ENCODE assay signal across 1 cellular context in the genomic region with DNA sequence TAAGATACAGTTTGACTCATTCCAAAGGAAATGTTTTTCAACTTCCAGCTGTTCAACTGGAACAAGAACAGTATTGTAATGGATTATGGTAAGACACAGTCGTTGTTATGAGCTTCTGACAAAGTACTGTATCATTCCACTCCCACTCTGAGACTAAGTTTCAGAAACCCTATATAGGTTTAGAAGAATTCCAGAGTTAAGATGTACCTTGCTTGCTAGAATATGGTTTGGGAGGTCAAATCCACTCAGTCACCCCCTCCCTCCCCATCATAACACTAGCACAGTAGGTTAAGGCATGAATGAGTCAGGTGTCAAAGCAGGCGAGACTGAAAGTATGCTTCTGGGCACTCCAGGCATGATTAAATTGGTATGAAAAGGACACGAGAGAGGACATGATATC.
TF ChIP-seq lines count a peak whose summit lies in the region.

No MANE protein-coding gene starts in this region.

TF ChIP-seq in IMR-90, 13 proteins besides CTCF, POLR2A, EP300 and RAD21:
- TF ChIP-seq CEBPB (IDR thresholded peaks at IDR 0.05; ENCODE audit: low read depth, low read length) (peak; percentile 14; the same call in 1 of the 2 replicates), MAZ (IDR thresholded peaks at IDR 0.05; ENCODE audit: borderline replicate concordance, low read depth, low read length) (no peak), SMC3 (IDR thresholded peaks at IDR 0.05; ENCODE audit: low read depth, low read length) (no peak), MAFK (IDR thresholded peaks at IDR 0.05; ENCODE audit: low read depth, low read length) (no peak)
TF ChIP-seq in IMR-90: peak in this region for 1.
